2 cellular contexts compared by ENCODE assay signal in the genomic region with DNA sequence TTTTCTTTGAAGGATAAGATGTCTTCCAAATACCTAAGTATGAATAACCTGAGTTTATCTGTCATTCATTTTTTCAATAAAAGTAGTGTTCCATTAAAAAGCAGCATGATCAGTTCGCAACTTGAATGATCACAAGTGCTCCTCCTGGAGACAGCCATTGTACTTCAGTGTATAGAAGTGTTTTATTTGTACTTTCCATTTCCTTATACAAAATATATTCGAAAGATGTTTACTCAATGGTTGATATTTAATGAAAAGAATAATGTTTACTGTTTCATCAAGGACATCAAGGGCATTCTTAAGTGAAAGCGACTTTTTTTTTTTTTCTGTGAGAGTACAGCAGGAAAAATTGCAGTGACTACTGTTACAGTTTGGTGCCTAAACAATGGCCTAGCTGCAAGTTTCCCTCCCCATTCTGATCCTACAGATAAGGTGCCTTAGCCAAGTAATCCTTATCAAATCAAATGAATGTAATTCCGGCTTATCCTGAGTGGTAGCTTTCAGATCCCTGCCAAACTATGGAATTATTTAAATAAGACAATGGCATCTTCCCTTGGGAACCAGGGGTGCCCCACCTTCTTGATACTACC.
A peak's percentile ranks its signal among the peaks of the same experiment; 100 is the strongest.
TF ChIP-seq lines count a peak whose summit lies in the region.

No MANE protein-coding gene starts in this region.

TF ChIP-seq in IMR-90, 13 proteins besides CTCF, POLR2A, EP300 and RAD21 (continued from another document):
- no peak for TF ChIP-seq FOS (IDR thresholded peaks at IDR 0.05; ENCODE audit: low read depth, low read length)
- TF ChIP-seq, protein P1, sequence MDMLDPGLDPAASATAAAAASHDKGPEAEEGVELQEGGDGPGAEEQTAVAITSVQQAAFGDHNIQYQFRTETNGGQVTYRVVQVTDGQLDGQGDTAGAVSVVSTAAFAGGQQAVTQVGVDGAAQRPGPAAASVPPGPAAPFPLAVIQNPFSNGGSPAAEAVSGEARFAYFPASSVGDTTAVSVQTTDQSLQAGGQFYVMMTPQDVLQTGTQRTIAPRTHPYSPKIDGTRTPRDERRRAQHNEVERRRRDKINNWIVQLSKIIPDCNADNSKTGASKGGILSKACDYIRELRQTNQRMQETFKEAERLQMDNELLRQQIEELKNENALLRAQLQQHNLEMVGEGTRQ (IDR thresholded peaks at IDR 0.05; ENCODE audit: low read depth, low read length) = no peak
- no peak for TF ChIP-seq RFX5 (IDR thresholded peaks at IDR 0.05; ENCODE audit: low read depth, low read length)
- no peak for TF ChIP-seq CHD1 (IDR thresholded peaks at IDR 0.05; ENCODE audit: low read depth, low read length)
- TF ChIP-seq, protein P2, sequence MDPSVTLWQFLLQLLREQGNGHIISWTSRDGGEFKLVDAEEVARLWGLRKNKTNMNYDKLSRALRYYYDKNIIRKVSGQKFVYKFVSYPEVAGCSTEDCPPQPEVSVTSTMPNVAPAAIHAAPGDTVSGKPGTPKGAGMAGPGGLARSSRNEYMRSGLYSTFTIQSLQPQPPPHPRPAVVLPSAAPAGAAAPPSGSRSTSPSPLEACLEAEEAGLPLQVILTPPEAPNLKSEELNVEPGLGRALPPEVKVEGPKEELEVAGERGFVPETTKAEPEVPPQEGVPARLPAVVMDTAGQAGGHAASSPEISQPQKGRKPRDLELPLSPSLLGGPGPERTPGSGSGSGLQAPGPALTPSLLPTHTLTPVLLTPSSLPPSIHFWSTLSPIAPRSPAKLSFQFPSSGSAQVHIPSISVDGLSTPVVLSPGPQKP (IDR thresholded peaks at IDR 0.05; ENCODE audit: borderline replicate concordance, low read depth, low read length) = no peak
- TF ChIP-seq RCOR1 (IDR thresholded peaks at IDR 0.05; ENCODE audit: insufficient replicate concordance, low read length) = no peak

TF ChIP-seq in endothelial cell of umbilical vein, 7 proteins besides CTCF, POLR2A, EP300 and RAD21 (continued from another document):
- TF ChIP-seq EZH2 (IDR thresholded peaks at IDR 0.05; ENCODE audit: borderline replicate concordance, low read depth, low read length, severe bottlenecking) (no peak), GATA2 (IDR thresholded peaks at IDR 0.05; ENCODE audit: insufficient read depth, insufficient read length, low read depth, low read length) (peak; percentile 40)
